Comparison of ENCODE assay signal across 8 cellular contexts in the genomic region with DNA sequence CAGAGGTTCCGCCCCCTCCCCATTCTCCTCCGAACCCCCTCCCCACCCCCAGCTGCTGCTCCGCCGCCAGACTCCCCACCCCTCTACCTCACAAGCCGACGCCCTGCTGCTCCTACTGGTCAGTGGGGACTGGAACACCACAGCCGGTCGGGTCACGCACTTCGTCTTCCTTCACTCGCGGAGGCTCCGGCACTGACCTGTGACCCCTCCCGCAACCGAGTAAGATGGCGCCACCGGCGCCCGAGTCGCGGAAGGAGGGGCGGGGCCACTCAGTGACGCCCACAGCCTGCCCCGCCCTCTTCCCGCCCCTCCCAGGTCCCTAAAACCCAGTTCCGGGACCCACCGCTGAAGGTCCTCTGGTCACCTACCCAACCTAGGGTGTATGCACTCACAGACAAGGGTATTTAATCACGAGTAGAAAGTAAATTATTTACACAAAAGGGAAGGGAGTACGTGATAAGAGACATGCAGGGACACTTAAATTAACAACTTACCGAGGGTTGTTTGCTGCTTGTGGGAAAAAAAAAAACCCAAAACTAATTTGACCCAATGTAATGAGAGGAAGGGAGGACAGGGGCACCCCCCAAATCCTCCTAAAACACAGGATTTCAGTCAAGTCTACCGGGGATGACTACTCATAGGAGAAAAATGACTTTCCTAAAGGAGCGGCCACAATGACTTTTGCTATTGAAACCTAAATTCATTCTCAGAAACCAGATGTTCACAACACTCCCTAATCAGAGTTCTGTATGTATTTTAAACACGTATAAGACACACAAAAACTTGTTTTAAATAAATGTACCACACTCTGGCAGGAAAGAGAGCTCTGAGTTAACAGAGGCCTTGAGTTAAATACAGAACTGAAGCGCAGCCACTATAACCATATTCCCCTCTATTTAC. TPM values are rescaled to one million over a fixed set of nuclear protein-coding genes. Genes with fewer than 3 reads are reported as not detected.
DNase-seq lines count a peak whose midpoint lies in the region; ATAC-seq, FAIRE-seq and TF ChIP-seq lines count a peak whose summit lies in the region.

A gene with protein sequence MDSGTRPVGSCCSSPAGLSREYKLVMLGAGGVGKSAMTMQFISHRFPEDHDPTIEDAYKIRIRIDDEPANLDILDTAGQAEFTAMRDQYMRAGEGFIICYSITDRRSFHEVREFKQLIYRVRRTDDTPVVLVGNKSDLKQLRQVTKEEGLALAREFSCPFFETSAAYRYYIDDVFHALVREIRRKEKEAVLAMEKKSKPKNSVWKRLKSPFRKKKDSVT (minus strand): TSS at position 194 of the 900 bp plus-strand sequence. CDS start 588 bp downstream, outside the sequence.

- peak within 1 kb of the TSS; percentile 75 to 94 for H3K4me3 ChIP-seq in kidney (ENCODE audit: low read length in 2 of 2)

- peaks cover 18% of the 10 kb centered on the region for H3K36me3 Mint-ChIP-seq in chondrocyte (ENCODE audit: low read depth)

- H3K4me1 ChIP-seq in kidney (ENCODE audit: control insufficient read depth in 1 of 2, insufficient read depth in 1 of 2, low read depth in 1 of 2, low read length in 2 of 2), result peaks cover 0 to 7% of the 10 kb centered on the region in 2 donors

- H3K4me3 Mint-ChIP-seq in chondrocyte (ENCODE audit: unreplicated experiment), result peak within 1 kb of the TSS; percentile 87

- peak within 1 kb of the TSS; percentile 99 for H3K27ac Mint-ChIP-seq in chondrocyte (ENCODE audit: unreplicated experiment)

- H3K27ac ChIP-seq in kidney (ENCODE audit: low read depth in 2 of 2, low read length in 2 of 2), result peak within 1 kb of the TSS; percentile 81 to 90

- TF ChIP-seq CTCF in chondrocyte (IDR thresholded peaks at IDR 0.05) (peak; percentile 30), kidney (IDR thresholded peaks at IDR 0.05; ENCODE audit: borderline replicate concordance, extremely low read depth, insufficient read depth) (no peak)

- no peaks in the 10 kb centered on the region for H3K9me3 Mint-ChIP-seq in chondrocyte (ENCODE audit: low read depth)

- no peaks in the 10 kb centered on the region for H3K9me3 ChIP-seq in kidney (ENCODE audit: control insufficient read depth in 1 of 2, low read length in 2 of 2)

- intact Hi-C loops in kidney (cut with DNase I), result no loop called here

- peaks cover 30% of the 10 kb centered on the region for H3K4me1 Mint-ChIP-seq in chondrocyte (ENCODE audit: low read depth)

- FAIRE-seq in kidney (lab: Jason Lieb, UNC), result no peak

- DNase-seq in AG08395 (ENCODE audit: low spot score) (peak; percentile 91), NCI-H446 (lab: John Stamatoyannopoulos, UW) (peak; percentile 65 to 87), chondrocyte (ENCODE audit: low spot score) (peak; percentile 91), kidney (peak; percentile 96)
- peak; percentile 77 to 82 for DNase-seq in activated CD4-positive, alpha-beta T cell treated with anti-CD3 and anti-CD28 coated beads for 24 hours (ENCODE audit: low read depth in 2 of 2)
- DNase-seq in stimulated activated CD4-positive, alpha-beta T cell treated with anti-CD3 and anti-CD28 coated beads, Interleukin-15, amount 100 ng/mL, for 24 hours, result peak; percentile 90

- no peaks in the 10 kb centered on the region for H3K27me3 Mint-ChIP-seq in chondrocyte (ENCODE audit: low read depth)

- peak; percentile 76 for ATAC-seq in GM18873 (IDR thresholded peaks at IDR 0.05; ENCODE audit: low FRiP score, unreplicated experiment)
- peak; percentile 75 for ATAC-seq in HG03135 (IDR thresholded peaks at IDR 0.05; ENCODE audit: unreplicated experiment)

- peaks cover 18 to 26% of the 10 kb centered on the region in 2 donors for H3K36me3 ChIP-seq in kidney (ENCODE audit: control insufficient read depth in 1 of 2, insufficient read depth in 2 of 2, low read length in 2 of 2)

- peak within 1 kb of the TSS; percentile 85 to 98 for H3K9ac ChIP-seq in kidney (ENCODE audit: low read length in 2 of 2)

RNA-seq across cellular contexts. Expression of the gene that starts here (rescaled TPM):
- total RNA-seq in chondrocyte, result 39.8 to 52.2 TPM (median 51.4 TPM) in 3 replicates
- total RNA-seq in kidney, result 40.8 TPM
- polyA plus RNA-seq in kidney (ENCODE audit: insufficient read depth, low read depth, low replicate concordance), result 33.2 TPM

Comparison
In these comparisons a context has a peak if more than half of its experiments do, and no peak if none do; other contexts are left out.
1. Peak in every context shown above with its lines: DNase-seq, ATAC-seq, H3K4me3 ChIP-seq and H3K27ac ChIP-seq.